Comparison of ENCODE assay signal across 21 cellular contexts in genomic region chr14:82963756-82964155, GRCh38.
"Had no signal": no experiment of that assay in that cellular context is flagged by ENCODE, and none has a peak within 500 bp of the region (broad histone marks: within the 10 kb centered on the region; RNA-seq: fewer than 3 reads in every experiment).

No MANE protein-coding gene starts in this region.

- H3K9ac ChIP-seq: SK-N-SH had no signal

- H3K27ac ChIP-seq: RWPE1 had no signal

- H3K36me3 ChIP-seq: MG63 had no signal

- H3K27me3 ChIP-seq: MG63 had no signal

- ATAC-seq: HepG2 had no signal

- H3K4me3 ChIP-seq: MG63 had no signal

- H3K9me3 ChIP-seq: MG63, SK-N-SH had no signal

- FAIRE-seq: HepG2 had no signal

- DNase-seq: IMR-90, Karpas-422, KG1, MG63, NCI-H1092, NCI-H1105 treated with DMSO at 0.1 percent for 48 hours, NCI-H1417 treated with DMSO at 0.1 percent for 48 hours, NCI-H146, NCI-H1694 treated with DMSO at 0.1 percent for 48 hours, NCI-H1930, NCI-H2081, NCI-H2107, NCI-H226, NCI-H446, NCI-H510A, NCI-H524 treated with DMSO at 0.1 percent for 48 hours, NCI-H774, SHP77, SK-N-SH had no signal
